Comparison of ENCODE assay signal across 8 cellular contexts in genomic region chr19:16327911-16328823, GRCh38. TPM values are rescaled to one million over a fixed set of nuclear protein-coding genes. Genes with fewer than 3 reads are reported as not detected.
DNase-seq lines count a peak whose midpoint lies in the region; ATAC-seq and TF ChIP-seq lines count a peak whose summit lies in the region.

No MANE protein-coding gene starts in this region.

- no peaks in the 10 kb centered on the region; the same call in 1 of the 2 replicates for H3K36me3 ChIP-seq in GM06990 (ENCODE audit: control insufficient read depth, insufficient read depth, low read length)
- peaks cover 23 to 44% of the 10 kb centered on the region in 2 donors for H3K36me3 ChIP-seq in ascending aorta

- peaks cover 5 to 40% of the 10 kb centered on the region in 2 donors for H3K4me1 ChIP-seq in ascending aorta

- H3K4me3 ChIP-seq in GM06990 (replicated peaks; ENCODE audit: low read depth, low read length) = peak overlapping the region; percentile 30
- peak overlapping the region; percentile 97 to 99 for H3K4me3 ChIP-seq in ascending aorta

- no peaks in the 10 kb centered on the region for H3K9me3 ChIP-seq in ascending aorta

- DNase-seq in GM06990 (ENCODE audit: extremely low read depth, insufficient read length) = peak; percentile 47
- peak; percentile 98 for DNase-seq in SIG-M5 treated with dmso at 0.1 percent for 504 hours (lab: John Stamatoyannopoulos, UW; ENCODE audit: unreplicated experiment)
- peak; percentile 80 to 93 for DNase-seq in ascending aorta (ENCODE audit: low spot score in 2 of 2)
- DNase-seq in left kidney (ENCODE audit: low read depth, low spot score) = peak; percentile 31
- DNase-seq in stimulated activated naive CD4-positive, alpha-beta T cell (lab: John Stamatoyannopoulos, UW) = peak; percentile 59 to 88 (median 64)
- DNase-seq in NCI-H526 (lab: John Stamatoyannopoulos, UW) = no peak
- DNase-seq in SW 1271 (lab: John Stamatoyannopoulos, UW) = no peak

- no peak for TF ChIP-seq CTCF in GM06990 (IDR thresholded peaks at IDR 0.05; ENCODE audit: insufficient read depth, low read length, poor library complexity, severe bottlenecking)
- no peak for TF ChIP-seq CTCF in ascending aorta (IDR thresholded peaks at IDR 0.05)

- H3K27me3 ChIP-seq in GM06990 (replicated peaks; ENCODE audit: control insufficient read depth, insufficient read depth, low read length) (no peaks in the 10 kb centered on the region; the same call in 1 of the 2 replicates), ascending aorta (no peaks in the 10 kb centered on the region)

- intact Hi-C loops in ascending aorta (cut with DNase I) = loop anchor here (2.0 to 10.0 kb wide), 2 partner anchors 55 to 1947 kb away; partner anchors contain the start of gene IQCN

- ATAC-seq in GM19395 (IDR thresholded peaks at IDR 0.05; ENCODE audit: unreplicated experiment) = no peak

- H3K27ac ChIP-seq in ascending aorta = peak overlapping the region; percentile 86 to 96

RNA-seq across cellular contexts. Expression of gene KLF2, which starts 3.5 kb away (rescaled TPM):
- total RNA-seq in ascending aorta = 281 TPM

Comparison
In these comparisons a context has a peak if more than half of its experiments do, and no peak if none do; other contexts are left out.
1. DNase-seq: peak in GM06990 (single experiment), SIG-M5 treated with dmso at 0.1 percent for 504 hours (single experiment), ascending aorta (2 of 2), left kidney (single experiment) and stimulated activated naive CD4-positive, alpha-beta T cell (6 of 6); none in NCI-H526 (0 of 2) and SW 1271 (0 of 2).